1 cellular context compared by ENCODE assay signal in the genomic region with DNA sequence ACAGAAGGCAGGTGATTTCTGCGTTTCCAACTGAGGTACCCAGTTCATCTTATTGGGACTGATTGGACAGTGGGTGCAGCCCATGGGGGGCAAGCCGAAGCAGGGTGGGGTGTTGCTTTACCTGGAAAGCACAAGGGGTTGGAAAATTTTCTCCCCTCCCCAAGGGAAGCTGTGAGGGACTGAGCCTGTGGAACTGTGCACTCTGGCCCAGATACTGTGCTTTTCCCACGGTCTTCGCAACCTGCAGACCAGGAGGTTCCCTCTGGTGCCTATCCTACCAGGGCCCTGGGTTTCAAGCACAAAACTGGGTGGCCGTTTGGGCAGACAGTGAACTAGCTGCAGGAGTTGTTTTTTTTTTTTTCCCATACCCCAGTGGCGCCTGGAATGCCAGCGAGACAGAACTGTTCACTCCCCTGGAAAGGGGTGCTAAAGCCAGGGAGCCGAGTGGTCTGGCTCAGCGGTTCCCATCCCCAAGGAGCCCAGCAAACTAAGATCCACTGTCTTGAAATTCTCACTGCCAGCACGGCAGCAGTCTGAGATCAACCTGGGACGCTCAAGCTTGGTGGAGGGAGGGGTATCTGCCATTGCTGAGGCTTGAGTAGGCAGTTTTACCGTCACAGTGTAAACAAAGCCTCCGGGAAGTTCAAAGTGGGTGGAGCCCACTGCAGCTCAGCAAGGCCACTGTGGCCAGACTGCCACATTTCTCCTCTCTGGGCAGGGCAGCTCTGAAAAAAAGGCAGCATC.
TF ChIP-seq lines count a peak whose summit lies in the region.

No MANE protein-coding gene starts in this region.

TF ChIP-seq in IMR-90, 13 proteins besides CTCF, POLR2A, EP300 and RAD21 (continued from another document):
- TF ChIP-seq, protein P1, sequence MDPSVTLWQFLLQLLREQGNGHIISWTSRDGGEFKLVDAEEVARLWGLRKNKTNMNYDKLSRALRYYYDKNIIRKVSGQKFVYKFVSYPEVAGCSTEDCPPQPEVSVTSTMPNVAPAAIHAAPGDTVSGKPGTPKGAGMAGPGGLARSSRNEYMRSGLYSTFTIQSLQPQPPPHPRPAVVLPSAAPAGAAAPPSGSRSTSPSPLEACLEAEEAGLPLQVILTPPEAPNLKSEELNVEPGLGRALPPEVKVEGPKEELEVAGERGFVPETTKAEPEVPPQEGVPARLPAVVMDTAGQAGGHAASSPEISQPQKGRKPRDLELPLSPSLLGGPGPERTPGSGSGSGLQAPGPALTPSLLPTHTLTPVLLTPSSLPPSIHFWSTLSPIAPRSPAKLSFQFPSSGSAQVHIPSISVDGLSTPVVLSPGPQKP (IDR thresholded peaks at IDR 0.05; ENCODE audit: borderline replicate concordance, low read depth, low read length), result no peak
- TF ChIP-seq MXI1 (IDR thresholded peaks at IDR 0.05; ENCODE audit: borderline replicate concordance, low read depth, low read length), result no peak
